ENCODE assay signal across 15 cellular contexts in genomic region chr17:31743767-31744166, GRCh38.
DNase-seq lines count a peak whose midpoint lies in the region; ATAC-seq and TF ChIP-seq lines count a peak whose summit lies in the region.
"Had no signal": no experiment of that assay in that cellular context is flagged by ENCODE, and none has a peak within 500 bp of the region (broad histone marks: within the 10 kb centered on the region; RNA-seq: fewer than 3 reads in every experiment).

No MANE protein-coding gene starts in this region.

- H4K5ac ChIP-seq in mesendoderm (ENCODE audit: low read length) = no peak overlapping the region

- no peaks in the 10 kb centered on the region for H3K36me3 ChIP-seq in DND-41 (ENCODE audit: insufficient read depth, low read length)
- no peaks in the 10 kb centered on the region for H3K36me3 ChIP-seq in MM.1S (replicated peaks; ENCODE audit: insufficient read depth, low read length)
- H3K36me3 ChIP-seq in endodermal cell (ENCODE audit: control insufficient read depth, insufficient read depth, low read length) = no peaks in the 10 kb centered on the region
- H3K36me3 ChIP-seq in mesendoderm (ENCODE audit: control insufficient read depth, insufficient read depth, low read length) = no peaks in the 10 kb centered on the region
- H3K36me3 ChIP-seq: transverse colon had no signal

- H3K9me3 ChIP-seq in DND-41 (ENCODE audit: insufficient read depth, low read length, severe bottlenecking) (no peaks in the 10 kb centered on the region), MM.1S (replicated peaks; ENCODE audit: insufficient read depth, low read length) (no peaks in the 10 kb centered on the region), endodermal cell (ENCODE audit: control insufficient read depth, low read length) (no peaks in the 10 kb centered on the region)
- H3K9me3 ChIP-seq: transverse colon had no signal

- no peak overlapping the region for H2BK120ac ChIP-seq in mesendoderm (ENCODE audit: low read depth, low read length)

- no peak for TF ChIP-seq CTCF in DND-41 (IDR thresholded peaks at IDR 0.05; ENCODE audit: borderline replicate concordance, extremely low read depth, low read length, poor library complexity, severe bottlenecking)
- no peak for TF ChIP-seq CTCF in MM.1S (IDR thresholded peaks at IDR 0.05; ENCODE audit: low read length)
- TF ChIP-seq CTCF in endodermal cell (conservative IDR thresholded peaks at IDR 0.05) = peak; percentile 41

- no peak overlapping the region for H2BK15ac ChIP-seq in mesendoderm (replicated peaks; ENCODE audit: low read depth)

- no peak overlapping the region for H2BK5ac ChIP-seq in mesendoderm (ENCODE audit: low read length)

- H3K9ac ChIP-seq in DND-41 (ENCODE audit: low read depth, low read length) = no peak overlapping the region
- no peak overlapping the region for H3K9ac ChIP-seq in MM.1S (ENCODE audit: low read length)
- no peak overlapping the region for H3K9ac ChIP-seq in endodermal cell (ENCODE audit: extremely low read depth, low read length, poor library complexity, severe bottlenecking)
- no peak overlapping the region for H3K9ac ChIP-seq in mesendoderm (ENCODE audit: low read length)

- H3K4me3 ChIP-seq in DND-41 (ENCODE audit: low read depth in 1 of 2, low read length in 2 of 2) = no peak overlapping the region
- H3K4me3 ChIP-seq in MM.1S (ENCODE audit: low read length) = no peak overlapping the region
- no peak overlapping the region for H3K4me3 ChIP-seq in endodermal cell (ENCODE audit: low read length)
- no peak overlapping the region for H3K4me3 ChIP-seq in mesendoderm (ENCODE audit: low read length)
- H3K4me3 ChIP-seq: transverse colon had no signal

- H3K9me3 Mint-ChIP-seq in endodermal cell = no peaks in the 10 kb centered on the region
- H3K9me3 Mint-ChIP-seq: activated naive CD8-positive, alpha-beta T cell treated with anti-CD3 and anti-CD28 coated beads, Interleukin-2, amount 50 U/mL, for 24 hours had no signal

- 74 to 100% methylated on average over 1 to 2 of the region's 2 CpGs for WGBS in endodermal cell (ENCODE audit: insufficient coverage in 1 of 2, insufficient read length in 1 of 2), 2 experiments
- WGBS in mesendoderm (ENCODE audit: extremely low coverage, insufficient coverage, low lambda C conversion rate) = no CpG with 5 or more reads among the region's 2 CpGs

- H3K27me3 Mint-ChIP-seq in endodermal cell (ENCODE audit: insufficient read depth) = no peaks in the 10 kb centered on the region

- no peak overlapping the region for H3K4ac ChIP-seq in mesendoderm (ENCODE audit: low read depth, low read length)

- H3K27ac ChIP-seq in DND-41 (ENCODE audit: low read length) = no peak overlapping the region
- H3K27ac ChIP-seq in MM.1S (ENCODE audit: low read length) = no peak overlapping the region
- no peak overlapping the region for H3K27ac ChIP-seq in endodermal cell (ENCODE audit: low read depth, low read length)
- no peak overlapping the region for H3K27ac ChIP-seq in mesendoderm (ENCODE audit: low read depth, low read length)
- H3K27ac ChIP-seq: transverse colon had no signal

- H4K8ac ChIP-seq in mesendoderm (ENCODE audit: low read depth, low read length) = no peak overlapping the region

- H2AFZ ChIP-seq in DND-41 (ENCODE audit: low read depth, low read length) (no peak overlapping the region), MM.1S (ENCODE audit: low read length) (0 out of 2 replicates have a peak overlapping the region, but pooled peaks have one; percentile 7)

- no peak overlapping the region for H3K27ac Mint-ChIP-seq in endodermal cell
- H3K27ac Mint-ChIP-seq: activated naive CD8-positive, alpha-beta T cell treated with anti-CD3 and anti-CD28 coated beads, Interleukin-2, amount 50 U/mL, for 24 hours had no signal

- no peak overlapping the region for H3K4me3 Mint-ChIP-seq in endodermal cell
- H3K4me3 Mint-ChIP-seq: activated naive CD8-positive, alpha-beta T cell treated with anti-CD3 and anti-CD28 coated beads, Interleukin-2, amount 50 U/mL, for 24 hours had no signal

- no peaks in the 10 kb centered on the region for H3K9me2 ChIP-seq in MM.1S (replicated peaks; ENCODE audit: insufficient read depth, low read length)

- no peak overlapping the region for H3K56ac ChIP-seq in mesendoderm (ENCODE audit: low read length)

- no peak overlapping the region for H3K18ac ChIP-seq in mesendoderm (ENCODE audit: low read length)

- H3K4me1 ChIP-seq in DND-41 (ENCODE audit: insufficient read depth, low read length) (no peaks in the 10 kb centered on the region), MM.1S (ENCODE audit: low read length) (peaks cover 9% of the 10 kb centered on the region; the same call in 1 of the 2 replicates), endodermal cell (ENCODE audit: control insufficient read depth, insufficient read depth, low read length) (no peaks in the 10 kb centered on the region), mesendoderm (ENCODE audit: control insufficient read depth, low read depth, low read length) (no peaks in the 10 kb centered on the region)

- peaks cover 17% of the 10 kb centered on the region for H3K4me1 Mint-ChIP-seq in endodermal cell
- H3K4me1 Mint-ChIP-seq: activated naive CD8-positive, alpha-beta T cell treated with anti-CD3 and anti-CD28 coated beads, Interleukin-2, amount 50 U/mL, for 24 hours had no signal

- H3K4me2 ChIP-seq in DND-41 (ENCODE audit: insufficient read depth, low read length) (no peak overlapping the region), MM.1S (ENCODE audit: low read depth, low read length) (peak overlapping the region; percentile 34; the same call in 1 of the 2 replicates), mesendoderm (ENCODE audit: low read length) (no peak overlapping the region)

- peaks cover 16% of the 10 kb centered on the region for H3K27me3 ChIP-seq in DND-41 (ENCODE audit: insufficient read depth, low read length, poor library complexity)
- H3K27me3 ChIP-seq in MM.1S (replicated peaks; ENCODE audit: insufficient read depth, low read length) = no peaks in the 10 kb centered on the region
- no peaks in the 10 kb centered on the region for H3K27me3 ChIP-seq in endodermal cell (ENCODE audit: control insufficient read depth, insufficient read depth, low read length, poor library complexity, severe bottlenecking)
- H3K27me3 ChIP-seq in mesendoderm (ENCODE audit: insufficient read depth, low read length, poor library complexity) = no peaks in the 10 kb centered on the region
- H3K27me3 ChIP-seq: transverse colon had no signal

- ATAC-seq in DND-41 (ENCODE audit: insufficient read depth, low read depth) = no peak
- ATAC-seq in GM21447 (IDR thresholded peaks at IDR 0.05; ENCODE audit: unreplicated experiment) = no peak
- no peak for ATAC-seq in HG02678 (IDR thresholded peaks at IDR 0.05; ENCODE audit: unreplicated experiment)
- ATAC-seq: activated naive CD8-positive, alpha-beta T cell treated with anti-CD3 and anti-CD28 coated beads, Interleukin-2, amount 50 U/mL, for 24 hours; HepG2 had no signal

- no peaks in the 10 kb centered on the region for H3K79me1 ChIP-seq in mesendoderm (ENCODE audit: low read length)

- H4K20me1 ChIP-seq in DND-41 (ENCODE audit: insufficient read depth, low read length) = no peaks in the 10 kb centered on the region
- no peaks in the 10 kb centered on the region for H4K20me1 ChIP-seq in MM.1S (ENCODE audit: insufficient read depth, low read length)

- no peak overlapping the region for H3K23ac ChIP-seq in mesendoderm (ENCODE audit: low read length)

- no peaks in the 10 kb centered on the region for H3K36me3 Mint-ChIP-seq in endodermal cell (ENCODE audit: low read depth)

- H2AK5ac ChIP-seq in mesendoderm (ENCODE audit: low read length) = no peak overlapping the region

- no peaks in the 10 kb centered on the region for H3F3A ChIP-seq in MM.1S (ENCODE audit: insufficient read depth, low read length)

- H3K79me2 ChIP-seq in DND-41 (ENCODE audit: insufficient read depth, low read length) = no peaks in the 10 kb centered on the region
- H3K79me2 ChIP-seq in MM.1S (ENCODE audit: low read length) = no peaks in the 10 kb centered on the region
- H3K79me2 ChIP-seq in mesendoderm (ENCODE audit: control insufficient read depth, insufficient read depth, low read length) = no peaks in the 10 kb centered on the region

- DNase-seq in DND-41 (peak; percentile 6), MM.1S (no peak), endodermal cell (peak; percentile 82), mesendoderm (peak; percentile 25), LoVo (ENCODE audit: low spot score) (no peak), amniotic stem cell (lab: John Stamatoyannopoulos, UW) (no peak)
- DNase-seq: activated naive CD8-positive, alpha-beta T cell treated with anti-CD3 and anti-CD28 coated beads, Interleukin-2, amount 50 U/mL, for 24 hours; activated T-cell treated with anti-CD3 and anti-CD28 coated beads, Interleukin-2, amount 50 U/mL, for 1 hour; DMS153; NCI-H1417 treated with DMSO at 0.1 percent for 48 hours; NCI-H446; transverse colon had no signal

Comparison
In these comparisons a context has a peak if more than half of its experiments do, and no peak if none do; other contexts are left out.
1. DNase-seq: peak in DND-41 (single experiment), endodermal cell (single experiment) and mesendoderm (single experiment); none in MM.1S (single experiment), LoVo (single experiment) and amniotic stem cell (single experiment).